In genomic region chr18:21998531-21998930, GRCh38 we compare ENCODE assay signal across 15 cellular contexts.
"Had no signal": no experiment of that assay in that cellular context is flagged by ENCODE, and none has a peak within 500 bp of the region (broad histone marks: within the 10 kb centered on the region; RNA-seq: fewer than 3 reads in every experiment).

No MANE protein-coding gene starts in this region.

- H3K27me3 Mint-ChIP-seq: activated CD4-positive, alpha-beta T cell treated with anti-CD3 and anti-CD28 coated beads, Interleukin-2, amount 10 ng/mL, durations not matched to agents 24 days and 14 days; brain had no signal

- H3K9me3 ChIP-seq: adrenal gland, ovary, tibial nerve had no signal

- H3K27me3 ChIP-seq: adrenal gland, dorsolateral prefrontal cortex, neural progenitor cell, ovary, tibial nerve had no signal

- ATAC-seq: esophagus mucosa; stimulated activated effector memory CD8-positive, alpha-beta T cell treated with anti-CD3 and anti-CD28 coated beads, Interleukin-12 subunit alpha, Interleukin-12 subunit beta, amount 100 ng/mL, for 72 hours had no signal

- DNase-seq: activated CD4-positive, alpha-beta T cell treated with anti-CD3 and anti-CD28 coated beads, Interleukin-2, amount 10 ng/mL, durations not matched to agents 24 days and 14 days; activated naive CD4-positive, alpha-beta T cell treated with anti-CD3 and anti-CD28 coated beads, Interleukin-2, amount 50 U/mL, for 16 hours; activated T-cell treated with anti-CD3 and anti-CD28 coated beads for 4 hours; adrenal gland; dorsolateral prefrontal cortex; mesenchymal stem cell; ovary had no signal

- H3K36me3 Mint-ChIP-seq: brain; neural progenitor cell; stimulated activated effector memory CD8-positive, alpha-beta T cell treated with anti-CD3 and anti-CD28 coated beads, Interleukin-12 subunit alpha, Interleukin-12 subunit beta, amount 100 ng/mL, for 72 hours; WTC11 had no signal

- H3K4me3 Mint-ChIP-seq: activated CD4-positive, alpha-beta T cell treated with anti-CD3 and anti-CD28 coated beads, Interleukin-2, amount 10 ng/mL, durations not matched to agents 24 days and 14 days; brain; neural progenitor cell; stimulated activated effector memory CD8-positive, alpha-beta T cell treated with anti-CD3 and anti-CD28 coated beads, Interleukin-12 subunit alpha, Interleukin-12 subunit beta, amount 100 ng/mL, for 72 hours; T-helper 1 cell treated with Interleukin-12 subunit alpha and Interleukin-12 subunit beta and Interleukin-4 antibody, amounts not matched to agents 30 μg/mL and 1 μg/mL, for 36 hours; WTC11 had no signal

- H3K4me1 ChIP-seq: neural progenitor cell, tibial nerve had no signal

- H3K27ac ChIP-seq: adrenal gland, dorsolateral prefrontal cortex, neural progenitor cell, ovary, tibial nerve had no signal

- H3K4me2 ChIP-seq: neural progenitor cell had no signal

- H3K9ac ChIP-seq: neural progenitor cell had no signal

- H3K4me3 ChIP-seq: adrenal gland, dorsolateral prefrontal cortex, neural progenitor cell, ovary, tibial nerve had no signal

- H3K27ac Mint-ChIP-seq: activated CD4-positive, alpha-beta T cell treated with anti-CD3 and anti-CD28 coated beads, Interleukin-2, amount 10 ng/mL, durations not matched to agents 24 days and 14 days; activated T-helper 2 cell treated with anti-CD3 and anti-CD28 coated beads, Interferon-gamma antibody, Interleukin-2, Interleukin-4, amounts not matched to agents 10 μg/mL and 5 μg/mL and 100 μg/mL, durations not matched to agents 14 hours and 24 hours and 36 hours; neural progenitor cell; stimulated activated effector memory CD8-positive, alpha-beta T cell treated with anti-CD3 and anti-CD28 coated beads, Interleukin-12 subunit alpha, Interleukin-12 subunit beta, amount 100 ng/mL, for 72 hours; T-helper 1 cell treated with Interleukin-12 subunit alpha and Interleukin-12 subunit beta and Interleukin-4 antibody, amounts not matched to agents 30 μg/mL and 1 μg/mL, for 36 hours; WTC11 had no signal

- H3K36me3 ChIP-seq: adrenal gland, neural progenitor cell, ovary, tibial nerve had no signal

- H3K9me3 Mint-ChIP-seq: activated CD4-positive, alpha-beta T cell treated with anti-CD3 and anti-CD28 coated beads, Interleukin-2, amount 10 ng/mL, durations not matched to agents 24 days and 14 days; activated T-helper 2 cell treated with anti-CD3 and anti-CD28 coated beads, Interferon-gamma antibody, Interleukin-2, Interleukin-4, amounts not matched to agents 10 μg/mL and 5 μg/mL and 100 μg/mL, durations not matched to agents 14 hours and 24 hours and 36 hours; brain; neural progenitor cell; stimulated activated effector memory CD8-positive, alpha-beta T cell treated with anti-CD3 and anti-CD28 coated beads, Interleukin-12 subunit alpha, Interleukin-12 subunit beta, amount 100 ng/mL, for 72 hours; T-helper 1 cell treated with Interleukin-12 subunit alpha and Interleukin-12 subunit beta and Interleukin-4 antibody, amounts not matched to agents 30 μg/mL and 1 μg/mL, for 36 hours; WTC11 had no signal
